25 cellular contexts compared by ENCODE assay signal in genomic region chr20:5831539-5832237, GRCh38.
"Had no signal": no experiment of that assay in that cellular context is flagged by ENCODE, and none has a peak within 500 bp of the region (broad histone marks: within the 10 kb centered on the region; RNA-seq: fewer than 3 reads in every experiment).

No MANE protein-coding gene starts in this region.

- H3K9me3 ChIP-seq: lower lobe of right lung, pancreas, prostate gland, sigmoid colon, tibial nerve, uterus had no signal

- DNase-seq: hippocampal formation; kidney glomerular epithelial cell; left cardiac atrium; lower lobe of right lung; mammary epithelial cell; mesenchymal stem cell; naive thymus-derived CD8-positive, alpha-beta T cell; pancreas; posterior cingulate gyrus; sigmoid colon; small intestine; spleen; stimulated activated CD4-positive, alpha-beta T cell treated with anti-CD3 and anti-CD28 coated beads, Interleukin-4, amount 100 ng/mL, for 24 hours; stimulated activated naive CD4-positive, alpha-beta T cell treated with Interleukin-2 at 50 U/mL for 16 hours; stimulated activated naive CD8-positive, alpha-beta T cell treated with anti-CD3 and anti-CD28 coated beads, Interleukin-15, amount 100 ng/mL, for 72 hours; substantia nigra; uterus had no signal

- H3K27me3 Mint-ChIP-seq: stimulated activated naive CD8-positive, alpha-beta T cell treated with anti-CD3 and anti-CD28 coated beads, Interleukin-15, amount 100 ng/mL, for 72 hours; type B pancreatic cell had no signal

- H3K27ac Mint-ChIP-seq: naive thymus-derived CD8-positive, alpha-beta T cell; nephron; stimulated activated effector memory CD8-positive, alpha-beta T cell treated with anti-CD3 and anti-CD28 coated beads, Interleukin-12 subunit alpha, Interleukin-12 subunit beta, amount 100 ng/mL, for 72 hours; type B pancreatic cell had no signal

- H3K4me3 Mint-ChIP-seq: naive thymus-derived CD8-positive, alpha-beta T cell; nephron; neural crest cell; stimulated activated effector memory CD8-positive, alpha-beta T cell treated with anti-CD3 and anti-CD28 coated beads, Interleukin-12 subunit alpha, Interleukin-12 subunit beta, amount 100 ng/mL, for 72 hours; stimulated activated naive CD8-positive, alpha-beta T cell treated with anti-CD3 and anti-CD28 coated beads, Interleukin-15, amount 100 ng/mL, for 72 hours; type B pancreatic cell had no signal

- H3K4me1 ChIP-seq: uterus had no signal

- FAIRE-seq: keratinocyte, pancreas, small intestine had no signal

- H3K9me3 Mint-ChIP-seq: nephron; neural crest cell; stimulated activated effector memory CD8-positive, alpha-beta T cell treated with anti-CD3 and anti-CD28 coated beads, Interleukin-12 subunit alpha, Interleukin-12 subunit beta, amount 100 ng/mL, for 72 hours; type B pancreatic cell had no signal

- H3K36me3 ChIP-seq: lower lobe of right lung, pancreas, prostate gland, sigmoid colon, tibial nerve, uterus had no signal

- H3K27ac ChIP-seq: lower lobe of right lung, pancreas, prostate gland, sigmoid colon, spleen, tibial nerve, uterus had no signal

- ATAC-seq: left cardiac atrium; left lobe of liver; lower lobe of right lung; naive thymus-derived CD8-positive, alpha-beta T cell; pancreas; stimulated activated effector memory CD8-positive, alpha-beta T cell treated with anti-CD3 and anti-CD28 coated beads, Interleukin-12 subunit alpha, Interleukin-12 subunit beta, amount 100 ng/mL, for 72 hours; stimulated activated naive CD8-positive, alpha-beta T cell treated with anti-CD3 and anti-CD28 coated beads, Interleukin-15, amount 100 ng/mL, for 72 hours had no signal

- H3K27me3 ChIP-seq: pancreas, sigmoid colon, spleen, tibial nerve, uterus had no signal

- H3K36me3 Mint-ChIP-seq: type B pancreatic cell had no signal

- H3K4me3 ChIP-seq: lower lobe of right lung, pancreas, prostate gland, sigmoid colon, spleen, tibial nerve, uterus had no signal
